In genomic region chr12:120719072-120719471, GRCh38 we compare ENCODE assay signal across 24 cellular contexts. TPM values are rescaled to one million over a fixed set of nuclear protein-coding genes. Genes with fewer than 3 reads are reported as not detected.
DNase-seq lines count a peak whose midpoint lies in the region; ATAC-seq and TF ChIP-seq lines count a peak whose summit lies in the region.
"Had no signal": no experiment of that assay in that cellular context is flagged by ENCODE, and none has a peak within 500 bp of the region (broad histone marks: within the 10 kb centered on the region; RNA-seq: fewer than 3 reads in every experiment).

No MANE protein-coding gene starts in this region.

- no peak for TF ChIP-seq EP300 in stomach (IDR thresholded peaks at IDR 0.05)

- CTCF ChIA-PET in activated CD8-positive, alpha-beta T cell treated with anti-CD3 and anti-CD28 coated beads, Interleukin-2, amount 10 ng/mL, durations not matched to agents 7 days and 5 days (lab: Charles Lee), result interaction anchor here (1.9 kb wide), 1 partner anchor 72 kb away, joined by 8 read pairs; no protein-coding TSS in a partner anchor
- CTCF ChIA-PET in activated CD8-positive, alpha-beta T cell treated with anti-CD3 and anti-CD28 coated beads for 36 hours (lab: Charles Lee), result interaction anchor here (2.9 kb wide), 1 partner anchor 70 kb away, joined by 12 read pairs; no protein-coding TSS in a partner anchor
- CTCF ChIA-PET in A673 (lab: Charles Lee), result no interaction called here

- 23 to 59% (median 48%) methylated on average over 2 of the region's 2 CpGs for WGBS in stomach, 5 donors

- H3K4me3 Mint-ChIP-seq in activated CD8-positive, alpha-beta T cell treated with anti-CD3 and anti-CD28 coated beads, Interleukin-2, amount 10 ng/mL, durations not matched to agents 7 days and 5 days, result no peak overlapping the region
- no peak overlapping the region for H3K4me3 Mint-ChIP-seq in activated CD8-positive, alpha-beta T cell treated with anti-CD3 and anti-CD28 coated beads for 36 hours
- H3K4me3 Mint-ChIP-seq in mesothelial cell of epicardium, result no peak overlapping the region
- H3K4me3 Mint-ChIP-seq: stimulated activated memory B cell treated with anti-CD40 and anti-IgM and Interleukin-4, amounts not matched to agents 10 μg/mL and 1 μg/mL and 100 μg/mL, for 72 hours had no signal

- peaks cover 0 to 85% (median 0%) of the 10 kb centered on the region in 3 donors for H3K36me3 ChIP-seq in Peyer's patch
- H3K36me3 ChIP-seq in stomach, result peaks cover 79 to 99% (median 99%) of the 10 kb centered on the region in 4 donors
- H3K36me3 ChIP-seq in tibial artery, result peaks cover 54 to 96% (median 77%) of the 10 kb centered on the region in 3 donors
- H3K36me3 ChIP-seq in A673 (ENCODE audit: insufficient read depth, low read length, poor library complexity, severe bottlenecking), result peaks cover 85% of the 10 kb centered on the region

- H3K4me3 ChIP-seq in Peyer's patch (peak overlapping the region in 1 of 4 donors; percentile 2), stomach (no peak overlapping the region), tibial artery (no peak overlapping the region), A673 (ENCODE audit: low read depth, low read length, poor library complexity, severe bottlenecking) (no peak overlapping the region)
- H3K4me3 ChIP-seq: A549, adrenal gland, left ventricle myocardium inferior, PC-9, prostate gland, upper lobe of right lung had no signal

- no peaks in the 10 kb centered on the region for H3K9me3 Mint-ChIP-seq in activated CD8-positive, alpha-beta T cell treated with anti-CD3 and anti-CD28 coated beads, Interleukin-2, amount 10 ng/mL, durations not matched to agents 7 days and 5 days (ENCODE audit: insufficient read depth)
- no peaks in the 10 kb centered on the region for H3K9me3 Mint-ChIP-seq in activated CD8-positive, alpha-beta T cell treated with anti-CD3 and anti-CD28 coated beads for 36 hours
- H3K9me3 Mint-ChIP-seq in mesothelial cell of epicardium, result no peaks in the 10 kb centered on the region
- H3K9me3 Mint-ChIP-seq: naive thymus-derived CD4-positive, alpha-beta T cell; stimulated activated memory B cell treated with anti-CD40 and anti-IgM and Interleukin-4, amounts not matched to agents 10 μg/mL and 1 μg/mL and 100 μg/mL, for 72 hours had no signal

- no peaks in the 10 kb centered on the region for H3K27me3 Mint-ChIP-seq in activated CD8-positive, alpha-beta T cell treated with anti-CD3 and anti-CD28 coated beads, Interleukin-2, amount 10 ng/mL, durations not matched to agents 7 days and 5 days (ENCODE audit: low read depth)
- H3K27me3 Mint-ChIP-seq in activated CD8-positive, alpha-beta T cell treated with anti-CD3 and anti-CD28 coated beads for 36 hours, result no peaks in the 10 kb centered on the region
- H3K27me3 Mint-ChIP-seq in mesothelial cell of epicardium (ENCODE audit: low read depth), result no peaks in the 10 kb centered on the region
- H3K27me3 Mint-ChIP-seq: CD4-positive, CD25-positive, alpha-beta regulatory T cell; naive thymus-derived CD4-positive, alpha-beta T cell; stimulated activated memory B cell treated with anti-CD40 and anti-IgM and Interleukin-4, amounts not matched to agents 10 μg/mL and 1 μg/mL and 100 μg/mL, for 72 hours had no signal

- POLR2A ChIA-PET in activated CD8-positive, alpha-beta T cell treated with anti-CD3 and anti-CD28 coated beads, Interleukin-2, amount 10 ng/mL, durations not matched to agents 7 days and 5 days (lab: Charles Lee), result no interaction called here
- POLR2A ChIA-PET in activated CD8-positive, alpha-beta T cell treated with anti-CD3 and anti-CD28 coated beads for 36 hours (lab: Charles Lee), result no interaction called here
- POLR2A ChIA-PET in A673 (lab: Charles Lee; ENCODE audit: low non-redundant PET), result no interaction called here

- intact Hi-C loops in activated CD8-positive, alpha-beta T cell treated with anti-CD3 and anti-CD28 coated beads for 36 hours (cut with micrococcal nuclease), result no loop called here
- intact Hi-C loops in stomach (cut with DNase I; ENCODE audit: low total_unique reads), result loop anchor here (10.0 kb wide), 1 partner anchor 134 kb away; the partner anchor contains the start of gene POP5
- intact Hi-C loops in tibial artery (cut with DNase I; ENCODE audit: low total_unique reads), result loop anchor here (10.0 kb wide), 1 partner anchor 256 kb away; the partner anchor contains the start of gene HNF1A
- intact Hi-C loops in A673 (cut with micrococcal nuclease; ENCODE audit: unreplicated experiment), result no loop called here

- TF ChIP-seq CTCF in activated CD8-positive, alpha-beta T cell treated with anti-CD3 and anti-CD28 coated beads for 36 hours (IDR thresholded peaks at IDR 0.05), result no peak
- TF ChIP-seq CTCF in Peyer's patch (IDR thresholded peaks at IDR 0.05), result no peak
- TF ChIP-seq CTCF in stomach (IDR thresholded peaks at IDR 0.05), result no peak
- TF ChIP-seq CTCF in tibial artery (IDR thresholded peaks at IDR 0.05), result no peak
- TF ChIP-seq CTCF in A673 (conservative IDR thresholded peaks at IDR 0.05; ENCODE audit: low read depth, low read length), result no peak
- no peak for TF ChIP-seq CTCF in mesothelial cell of epicardium (IDR thresholded peaks at IDR 0.05; ENCODE audit: unreplicated experiment)

- H3K36me3 Mint-ChIP-seq in activated CD8-positive, alpha-beta T cell treated with anti-CD3 and anti-CD28 coated beads, Interleukin-2, amount 10 ng/mL, durations not matched to agents 7 days and 5 days (ENCODE audit: low read depth), result peaks cover 61% of the 10 kb centered on the region
- H3K36me3 Mint-ChIP-seq in activated CD8-positive, alpha-beta T cell treated with anti-CD3 and anti-CD28 coated beads for 36 hours (ENCODE audit: low read depth), result peaks cover 53% of the 10 kb centered on the region
- peaks cover 46% of the 10 kb centered on the region for H3K36me3 Mint-ChIP-seq in mesothelial cell of epicardium

- H3K27me3 ChIP-seq in Peyer's patch (no peaks in the 10 kb centered on the region), stomach (no peaks in the 10 kb centered on the region), tibial artery (no peaks in the 10 kb centered on the region), A673 (replicated peaks; ENCODE audit: insufficient read depth, low read depth, low read length, poor library complexity) (no peaks in the 10 kb centered on the region)
- H3K27me3 ChIP-seq: adrenal gland, upper lobe of right lung had no signal

- peak overlapping the region in 3 of 4 donors; percentile 30 to 86 (median 75) for H3K27ac ChIP-seq in Peyer's patch
- H3K27ac ChIP-seq in stomach, result peak overlapping the region; percentile 10 to 52 (median 30)
- H3K27ac ChIP-seq in tibial artery, result no peak overlapping the region
- no peak overlapping the region for H3K27ac ChIP-seq in A673 (ENCODE audit: low read depth, low read length, poor library complexity, severe bottlenecking)
- H3K27ac ChIP-seq: A549, PC-9, prostate gland, upper lobe of right lung had no signal

- peaks cover 22% of the 10 kb centered on the region for H3K4me1 Mint-ChIP-seq in activated CD8-positive, alpha-beta T cell treated with anti-CD3 and anti-CD28 coated beads, Interleukin-2, amount 10 ng/mL, durations not matched to agents 7 days and 5 days (ENCODE audit: low read depth)
- peaks cover 9% of the 10 kb centered on the region for H3K4me1 Mint-ChIP-seq in activated CD8-positive, alpha-beta T cell treated with anti-CD3 and anti-CD28 coated beads for 36 hours (ENCODE audit: low read depth)
- no peaks in the 10 kb centered on the region for H3K4me1 Mint-ChIP-seq in mesothelial cell of epicardium

- BruUV-seq in A673 (replicated peaks; lab: Mats Ljungman, UMichigan), result no TSS peak

- no peak for ATAC-seq in activated CD8-positive, alpha-beta T cell treated with anti-CD3 and anti-CD28 coated beads, Interleukin-2, amount 10 ng/mL, durations not matched to agents 7 days and 5 days
- ATAC-seq in activated CD8-positive, alpha-beta T cell treated with anti-CD3 and anti-CD28 coated beads for 36 hours, result no peak
- ATAC-seq: A549; naive thymus-derived CD4-positive, alpha-beta T cell; stimulated activated memory B cell treated with anti-CD40 and anti-IgM and Interleukin-4, amounts not matched to agents 10 μg/mL and 1 μg/mL and 100 μg/mL, for 72 hours; upper lobe of right lung had no signal

- no peaks in the 10 kb centered on the region for H3K9me3 ChIP-seq in Peyer's patch
- H3K9me3 ChIP-seq in stomach, result no peaks in the 10 kb centered on the region
- H3K9me3 ChIP-seq in tibial artery, result no peaks in the 10 kb centered on the region
- no peaks in the 10 kb centered on the region for H3K9me3 ChIP-seq in A673 (ENCODE audit: low read depth, low read length, poor library complexity, severe bottlenecking)
- H3K9me3 ChIP-seq: A549, adrenal gland, left ventricle myocardium inferior, prostate gland, upper lobe of right lung had no signal

- DNase-seq in activated CD8-positive, alpha-beta T cell treated with anti-CD3 and anti-CD28 coated beads, Interleukin-2, amount 10 ng/mL, durations not matched to agents 7 days and 5 days, result no peak
- DNase-seq in activated CD8-positive, alpha-beta T cell treated with anti-CD3 and anti-CD28 coated beads for 36 hours, result no peak
- no peak for DNase-seq in Peyer's patch
- peak; percentile 71 for DNase-seq in kidney tubule cell (ENCODE audit: low spot score)
- DNase-seq in stomach, result no peak
- no peak for DNase-seq in tibial artery
- DNase-seq in A673 (ENCODE audit: low spot score), result no peak
- DNase-seq in mesothelial cell of epicardium (ENCODE audit: low spot score in 2 of 2, unreplicated experiment in 2 of 2), result no peak
- DNase-seq: activated CD4-positive, alpha-beta T cell treated with anti-CD3 and anti-CD28 coated beads for 4 hours; activated T-cell treated with anti-CD3 and anti-CD28 coated beads, Interleukin-2, amount 50 U/mL, for 48 hours; adrenal gland; cerebellar nuclear complex; DND-41; H7; left ventricle myocardium inferior; naive thymus-derived CD4-positive, alpha-beta T cell; NCI-H2029 treated with DMSO at 0.1 percent for 48 hours; NCI-H748 treated with DMSO at 0.1 percent for 48 hours; PC-9; upper lobe of right lung had no signal

- TF ChIP-seq POLR2A in Peyer's patch (IDR thresholded peaks at IDR 0.05) (peak in 1 of 2 donors; percentile 53), stomach (IDR thresholded peaks at IDR 0.05) (no peak)

- H3K4me1 ChIP-seq in Peyer's patch, result peaks cover 0 to 34% (median 2%) of the 10 kb centered on the region in 4 donors
- H3K4me1 ChIP-seq in stomach, result peaks cover 14 to 36% (median 20%) of the 10 kb centered on the region in 4 donors
- H3K4me1 ChIP-seq in tibial artery, result peaks cover 0 to under 1% (median 0%) of the 10 kb centered on the region in 4 donors
- H3K4me1 ChIP-seq in A673 (ENCODE audit: insufficient read depth, low read length, poor library complexity, severe bottlenecking), result no peaks in the 10 kb centered on the region
- H3K4me1 ChIP-seq: prostate gland had no signal

- H3K27ac Mint-ChIP-seq in activated CD8-positive, alpha-beta T cell treated with anti-CD3 and anti-CD28 coated beads, Interleukin-2, amount 10 ng/mL, durations not matched to agents 7 days and 5 days, result peak overlapping the region; percentile 77
- H3K27ac Mint-ChIP-seq in activated CD8-positive, alpha-beta T cell treated with anti-CD3 and anti-CD28 coated beads for 36 hours, result no peak overlapping the region
- H3K27ac Mint-ChIP-seq in mesothelial cell of epicardium, result no peak overlapping the region
- H3K27ac Mint-ChIP-seq: stimulated activated memory B cell treated with anti-CD40 and anti-IgM and Interleukin-4, amounts not matched to agents 10 μg/mL and 1 μg/mL and 100 μg/mL, for 72 hours had no signal

RNA-seq across cellular contexts. Expression of gene ACADS, which starts 6.6 kb away (rescaled TPM):
- total RNA-seq in activated CD8-positive, alpha-beta T cell treated with anti-CD3 and anti-CD28 coated beads, Interleukin-2, amount 10 ng/mL, durations not matched to agents 7 days and 5 days, result 10 to 100 TPM; 18.6 to 19.1 TPM
- 10 to 100 TPM; 17.4 to 18.1 TPM for total RNA-seq in activated CD8-positive, alpha-beta T cell treated with anti-CD3 and anti-CD28 coated beads for 36 hours
- total RNA-seq in Peyer's patch, result 100 to 1,000 TPM; 126 to 358 (median 316) TPM
- total RNA-seq in stomach, result 100 to 1,000 TPM in 2 of 5 donors, 10 to 100 TPM in 3; 16.5 to 313 (median 28.5) TPM
- polyA plus RNA-seq in stomach, result 10 to 100 TPM; 31.1 to 60.6 (median 46.3) TPM
- total RNA-seq in A673 (2021), result 3.4 and 5.7 TPM in 2 replicates
- total RNA-seq in mesothelial cell of epicardium, result 11.9 to 12.8 TPM (median 11.9 TPM) in 3 replicates

RNA-seq across cellular contexts. Expression of gene UNC119B, which starts 8.8 kb away (rescaled TPM):
- 10 to 100 TPM; 18.5 to 18.9 TPM for total RNA-seq in activated CD8-positive, alpha-beta T cell treated with anti-CD3 and anti-CD28 coated beads, Interleukin-2, amount 10 ng/mL, durations not matched to agents 7 days and 5 days
- 10 to 100 TPM; 23.8 to 24.3 TPM for total RNA-seq in activated CD8-positive, alpha-beta T cell treated with anti-CD3 and anti-CD28 coated beads for 36 hours
- total RNA-seq in Peyer's patch, result 10 to 100 TPM; 16.8 to 23.5 (median 18.1) TPM
- 10 to 100 TPM in 4 of 5 donors, 1 to 10 TPM in 1; 8.2 to 26.8 (median 19.7) TPM for total RNA-seq in stomach
- polyA plus RNA-seq in stomach, result 10 to 100 TPM in 2 of 3 donors, 1 to 10 TPM in 1; 9.6 to 14.6 (median 12.5) TPM
- total RNA-seq in A673 (2021), result 48.0 and 50.4 TPM in 2 replicates
- 35.0 to 36.0 TPM (median 35.1 TPM) in 3 replicates for total RNA-seq in mesothelial cell of epicardium

RNA-seq across cellular contexts. Expression of gene MLEC, which starts 32.1 kb away (rescaled TPM):
- total RNA-seq in activated CD8-positive, alpha-beta T cell treated with anti-CD3 and anti-CD28 coated beads, Interleukin-2, amount 10 ng/mL, durations not matched to agents 7 days and 5 days, result 100 to 1,000 TPM in 1 of 2 experiments, 10 to 100 TPM in 1; 95.0 to 102 TPM
- 10 to 100 TPM; 79.2 to 79.4 TPM for total RNA-seq in activated CD8-positive, alpha-beta T cell treated with anti-CD3 and anti-CD28 coated beads for 36 hours
- total RNA-seq in Peyer's patch (100 to 1,000 TPM in 2 of 4 donors, 10 to 100 TPM in 2; 87.3 to 123 (median 104) TPM), stomach (1,000 to 10,000 TPM in 1 of 5 donors, 10 to 100 TPM in 4; 22.2 to 1,695 (median 86.6) TPM), A673 (2021) (145 and 176 TPM in 2 replicates), mesothelial cell of epicardium (174 to 192 TPM (median 190 TPM) in 3 replicates)
- 10 to 100 TPM; 15.1 to 28.4 (median 17.1) TPM for polyA plus RNA-seq in stomach

Comparison
In these comparisons a context has a peak if more than half of its experiments do, and no peak if none do; other contexts are left out.
1. H3K27ac ChIP-seq: peak in Peyer's patch (3 of 4) and stomach (5 of 5); none in tibial artery (0 of 2) and A673 (single experiment).
2. intact Hi-C loops: an anchor here in stomach (10.0 kb wide) and tibial artery (10.0 kb wide); none called in activated CD8-positive, alpha-beta T cell treated with anti-CD3 and anti-CD28 coated beads for 36 hours and A673.